1 cellular context compared by ENCODE assay signal in the genomic region with DNA sequence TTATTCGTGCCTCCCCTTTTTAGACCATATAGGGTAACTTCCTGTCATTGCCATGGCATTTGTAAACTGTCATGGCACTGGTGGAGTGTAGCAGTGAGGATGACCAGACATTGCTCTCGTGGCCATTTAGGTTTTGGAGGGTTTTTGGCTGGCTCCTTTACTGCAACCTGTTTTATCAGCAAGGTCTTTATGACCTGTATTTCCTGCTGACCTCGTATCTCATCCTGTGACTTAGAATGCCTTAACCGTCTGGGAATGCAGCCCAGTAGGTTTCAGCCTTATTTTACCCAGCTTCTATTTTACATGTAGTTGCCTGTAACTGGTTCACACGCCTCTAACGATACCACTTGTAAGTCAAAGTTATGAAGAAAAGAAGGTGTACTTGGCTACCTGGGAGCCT.
TF ChIP-seq lines count a peak whose summit lies in the region.

No MANE protein-coding gene starts in this region.

TF ChIP-seq in K562, 482 proteins besides CTCF, POLR2A, EP300 and RAD21 (continued from another document):
- TF ChIP-seq ETV1 (tag; conservative IDR thresholded peaks at IDR 0.05; ENCODE audit: low read depth) = peak; percentile 36; the same call in 1 of the 2 replicates
- TF ChIP-seq, protein P1, sequence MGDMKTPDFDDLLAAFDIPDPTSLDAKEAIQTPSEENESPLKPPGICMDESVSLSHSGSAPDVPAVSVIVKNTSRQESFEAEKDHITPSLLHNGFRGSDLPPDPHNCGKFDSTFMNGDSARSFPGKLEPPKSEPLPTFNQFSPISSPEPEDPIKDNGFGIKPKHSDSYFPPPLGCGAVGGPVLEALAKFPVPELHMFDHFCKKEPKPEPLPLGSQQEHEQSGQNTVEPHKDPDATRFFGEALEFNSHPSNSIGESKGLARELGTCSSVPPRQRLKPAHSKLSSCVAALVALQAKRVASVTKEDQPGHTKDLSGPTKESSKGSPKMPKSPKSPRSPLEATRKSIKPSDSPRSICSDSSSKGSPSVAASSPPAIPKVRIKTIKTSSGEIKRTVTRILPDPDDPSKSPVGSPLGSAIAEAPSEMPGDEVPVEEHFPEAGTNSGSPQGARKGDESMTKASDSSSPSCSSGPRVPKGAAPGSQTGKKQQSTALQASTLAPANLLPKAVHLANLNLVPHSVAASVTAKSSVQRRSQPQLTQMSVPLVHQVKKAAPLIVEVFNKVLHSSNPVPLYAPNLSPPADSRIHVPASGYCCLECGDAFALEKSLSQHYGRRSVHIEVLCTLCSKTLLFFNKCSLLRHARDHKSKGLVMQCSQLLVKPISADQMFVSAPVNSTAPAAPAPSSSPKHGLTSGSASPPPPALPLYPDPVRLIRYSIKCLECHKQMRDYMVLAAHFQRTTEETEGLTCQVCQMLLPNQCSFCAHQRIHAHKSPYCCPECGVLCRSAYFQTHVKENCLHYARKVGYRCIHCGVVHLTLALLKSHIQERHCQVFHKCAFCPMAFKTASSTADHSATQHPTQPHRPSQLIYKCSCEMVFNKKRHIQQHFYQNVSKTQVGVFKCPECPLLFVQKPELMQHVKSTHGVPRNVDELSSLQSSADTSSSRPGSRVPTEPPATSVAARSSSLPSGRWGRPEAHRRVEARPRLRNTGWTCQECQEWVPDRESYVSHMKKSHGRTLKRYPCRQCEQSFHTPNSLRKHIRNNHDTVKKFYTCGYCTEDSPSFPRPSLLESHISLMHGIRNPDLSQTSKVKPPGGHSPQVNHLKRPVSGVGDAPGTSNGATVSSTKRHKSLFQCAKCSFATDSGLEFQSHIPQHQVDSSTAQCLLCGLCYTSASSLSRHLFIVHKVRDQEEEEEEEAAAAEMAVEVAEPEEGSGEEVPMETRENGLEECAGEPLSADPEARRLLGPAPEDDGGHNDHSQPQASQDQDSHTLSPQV (IDR thresholded peaks at IDR 0.05) = peak; percentile 17; the same call in 1 of the 2 replicates
- 0 out of 2 replicates have a peak, but pooled peaks have one; percentile 7 for TF ChIP-seq NCOR1 (IDR thresholded peaks at IDR 0.05)
